In the genomic region with DNA sequence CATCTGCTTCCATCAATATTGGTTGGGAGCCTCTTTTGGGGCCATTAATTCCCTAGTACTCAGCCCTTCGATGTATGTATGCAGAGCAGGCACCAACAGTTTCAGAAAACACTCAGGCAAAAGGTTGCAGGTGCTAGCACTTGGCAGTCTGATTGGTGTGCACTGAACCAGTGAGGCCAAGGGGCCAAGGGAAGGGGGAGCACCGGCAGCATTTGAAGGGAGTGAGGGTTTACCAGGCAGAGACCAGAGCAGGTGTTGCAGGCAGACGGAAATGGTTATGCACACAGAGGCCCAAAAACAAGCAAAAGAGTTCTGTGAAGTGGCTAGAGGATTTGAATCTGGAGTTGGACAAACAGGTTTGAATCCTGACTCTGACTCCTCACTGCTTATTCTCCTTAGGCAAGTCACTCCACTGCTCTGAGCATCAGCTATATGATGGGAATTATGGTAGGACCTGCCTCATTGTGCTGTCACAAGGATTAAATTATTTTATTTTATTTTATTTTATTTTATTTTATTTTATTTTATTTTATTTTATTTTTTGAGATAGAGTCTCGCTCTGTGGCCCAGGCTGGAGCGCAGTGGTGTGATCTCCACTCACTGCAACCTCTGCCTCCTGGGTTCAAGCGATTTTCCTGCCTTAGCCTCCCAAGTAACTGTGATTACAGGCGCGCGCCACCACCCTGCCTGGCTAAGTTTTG, we compare ENCODE assay signal across 1 cellular context.
TF ChIP-seq lines count a peak whose summit lies in the region.

No MANE protein-coding gene starts in this region.

TF ChIP-seq in HepG2, 621 proteins besides CTCF, POLR2A, EP300 and RAD21 (continued from another document and continues in another):
- TF ChIP-seq, protein P1, sequence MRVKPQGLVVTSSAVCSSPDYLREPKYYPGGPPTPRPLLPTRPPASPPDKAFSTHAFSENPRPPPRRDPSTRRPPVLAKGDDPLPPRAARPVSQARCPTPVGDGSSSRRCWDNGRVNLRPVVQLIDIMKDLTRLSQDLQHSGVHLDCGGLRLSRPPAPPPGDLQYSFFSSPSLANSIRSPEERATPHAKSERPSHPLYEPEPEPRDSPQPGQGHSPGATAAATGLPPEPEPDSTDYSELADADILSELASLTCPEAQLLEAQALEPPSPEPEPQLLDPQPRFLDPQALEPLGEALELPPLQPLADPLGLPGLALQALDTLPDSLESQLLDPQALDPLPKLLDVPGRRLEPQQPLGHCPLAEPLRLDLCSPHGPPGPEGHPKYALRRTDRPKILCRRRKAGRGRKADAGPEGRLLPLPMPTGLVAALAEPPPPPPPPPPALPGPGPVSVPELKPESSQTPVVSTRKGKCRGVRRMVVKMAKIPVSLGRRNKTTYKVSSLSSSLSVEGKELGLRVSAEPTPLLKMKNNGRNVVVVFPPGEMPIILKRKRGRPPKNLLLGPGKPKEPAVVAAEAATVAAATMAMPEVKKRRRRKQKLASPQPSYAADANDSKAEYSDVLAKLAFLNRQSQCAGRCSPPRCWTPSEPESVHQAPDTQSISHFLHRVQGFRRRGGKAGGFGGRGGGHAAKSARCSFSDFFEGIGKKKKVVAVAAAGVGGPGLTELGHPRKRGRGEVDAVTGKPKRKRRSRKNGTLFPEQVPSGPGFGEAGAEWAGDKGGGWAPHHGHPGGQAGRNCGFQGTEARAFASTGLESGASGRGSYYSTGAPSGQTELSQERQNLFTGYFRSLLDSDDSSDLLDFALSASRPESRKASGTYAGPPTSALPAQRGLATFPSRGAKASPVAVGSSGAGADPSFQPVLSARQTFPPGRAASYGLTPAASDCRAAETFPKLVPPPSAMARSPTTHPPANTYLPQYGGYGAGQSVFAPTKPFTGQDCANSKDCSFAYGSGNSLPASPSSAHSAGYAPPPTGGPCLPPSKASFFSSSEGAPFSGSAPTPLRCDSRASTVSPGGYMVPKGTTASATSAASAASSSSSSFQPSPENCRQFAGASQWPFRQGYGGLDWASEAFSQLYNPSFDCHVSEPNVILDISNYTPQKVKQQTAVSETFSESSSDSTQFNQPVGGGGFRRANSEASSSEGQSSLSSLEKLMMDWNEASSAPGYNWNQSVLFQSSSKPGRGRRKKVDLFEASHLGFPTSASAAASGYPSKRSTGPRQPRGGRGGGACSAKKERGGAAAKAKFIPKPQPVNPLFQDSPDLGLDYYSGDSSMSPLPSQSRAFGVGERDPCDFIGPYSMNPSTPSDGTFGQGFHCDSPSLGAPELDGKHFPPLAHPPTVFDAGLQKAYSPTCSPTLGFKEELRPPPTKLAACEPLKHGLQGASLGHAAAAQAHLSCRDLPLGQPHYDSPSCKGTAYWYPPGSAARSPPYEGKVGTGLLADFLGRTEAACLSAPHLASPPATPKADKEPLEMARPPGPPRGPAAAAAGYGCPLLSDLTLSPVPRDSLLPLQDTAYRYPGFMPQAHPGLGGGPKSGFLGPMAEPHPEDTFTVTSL (CRISPR knock-in tag; IDR thresholded peaks at IDR 0.05; ENCODE audit: borderline replicate concordance) = no peak; the same call in 1 of the 2 replicates
- TF ChIP-seq YEATS2 (CRISPR knock-in tag; IDR thresholded peaks at IDR 0.05; ENCODE audit: borderline replicate concordance) (no peak), FOXP1 (IDR thresholded peaks at IDR 0.05) (no peak), FOXP1 (CRISPR knock-in tag; IDR thresholded peaks at IDR 0.05) (peak; percentile 40; the same call in 1 of the 2 replicates), HNF4A (CRISPR knock-in tag; IDR thresholded peaks at IDR 0.05) (no peak), GZF1 (CRISPR knock-in tag; IDR thresholded peaks at IDR 0.05) (no peak), DR1 (CRISPR knock-in tag; IDR thresholded peaks at IDR 0.05) (no peak), EED (CRISPR knock-in tag; IDR thresholded peaks at IDR 0.05) (no peak), KLF9 (CRISPR knock-in tag; IDR thresholded peaks at IDR 0.05; ENCODE audit: low read depth) (no peak), ZNF292 (CRISPR knock-in tag; IDR thresholded peaks at IDR 0.05; ENCODE audit: borderline replicate concordance, low read depth) (peak; percentile 87), PRPF4 (IDR thresholded peaks at IDR 0.05; ENCODE audit: low read depth, low read length, poor library complexity, severe bottlenecking) (no peak), ARHGAP35 (CRISPR knock-in tag; IDR thresholded peaks at IDR 0.05; ENCODE audit: borderline replicate concordance) (no peak), TRIM24 (CRISPR knock-in tag; IDR thresholded peaks at IDR 0.05) (no peak), RBM39 (IDR thresholded peaks at IDR 0.05; ENCODE audit: low read depth, low read length, poor library complexity, severe bottlenecking) (no peak), ZNF713 (CRISPR knock-in tag; IDR thresholded peaks at IDR 0.05) (no peak), ZFAT (CRISPR knock-in tag; conservative IDR thresholded peaks at IDR 0.05) (no peak), ZNF460 (CRISPR knock-in tag; IDR thresholded peaks at IDR 0.05; ENCODE audit: borderline replicate concordance) (0 out of 2 replicates have a peak, but pooled peaks have one; percentile 17), GFI1 (CRISPR knock-in tag; IDR thresholded peaks at IDR 0.05; ENCODE audit: borderline replicate concordance) (no peak), ZNF780A (CRISPR knock-in tag; IDR thresholded peaks at IDR 0.05) (no peak), HIVEP1 (CRISPR knock-in tag; IDR thresholded peaks at IDR 0.05) (no peak), ISX (CRISPR knock-in tag; conservative IDR thresholded peaks at IDR 0.05) (no peak), NFE2L2 (IDR thresholded peaks at IDR 0.05; ENCODE audit: low read length) (no peak), ZFP90 (CRISPR knock-in tag; IDR thresholded peaks at IDR 0.05; ENCODE audit: borderline replicate concordance) (no peak), ZNF441 (CRISPR knock-in tag; IDR thresholded peaks at IDR 0.05; ENCODE audit: borderline replicate concordance) (no peak; the same call in 1 of the 2 replicates), SAFB2 (CRISPR knock-in tag; IDR thresholded peaks at IDR 0.05; ENCODE audit: borderline replicate concordance, low read depth) (no peak), NFYB (CRISPR knock-in tag; IDR thresholded peaks at IDR 0.05) (no peak), RFXANK (CRISPR knock-in tag; IDR thresholded peaks at IDR 0.05) (no peak), CHCHD3 (CRISPR knock-in tag; IDR thresholded peaks at IDR 0.05) (no peak), EHMT2 (IDR thresholded peaks at IDR 0.05; ENCODE audit: borderline replicate concordance, low read depth, low read length) (no peak), TEAD3 (CRISPR knock-in tag; optimal IDR thresholded peaks at IDR 0.05; ENCODE audit: borderline replicate concordance) (peak; percentile 35), PAWR (CRISPR knock-in tag; IDR thresholded peaks at IDR 0.05; ENCODE audit: borderline replicate concordance) (no peak), LCORL (IDR thresholded peaks at IDR 0.05) (no peak), LCORL (CRISPR knock-in tag; IDR thresholded peaks at IDR 0.05) (no peak), RCOR2 (CRISPR knock-in tag; IDR thresholded peaks at IDR 0.05) (peak; percentile 38; the same call in 1 of the 2 replicates), CCDC6 (CRISPR knock-in tag; IDR thresholded peaks at IDR 0.05) (no peak)
- TF ChIP-seq, protein P2, sequence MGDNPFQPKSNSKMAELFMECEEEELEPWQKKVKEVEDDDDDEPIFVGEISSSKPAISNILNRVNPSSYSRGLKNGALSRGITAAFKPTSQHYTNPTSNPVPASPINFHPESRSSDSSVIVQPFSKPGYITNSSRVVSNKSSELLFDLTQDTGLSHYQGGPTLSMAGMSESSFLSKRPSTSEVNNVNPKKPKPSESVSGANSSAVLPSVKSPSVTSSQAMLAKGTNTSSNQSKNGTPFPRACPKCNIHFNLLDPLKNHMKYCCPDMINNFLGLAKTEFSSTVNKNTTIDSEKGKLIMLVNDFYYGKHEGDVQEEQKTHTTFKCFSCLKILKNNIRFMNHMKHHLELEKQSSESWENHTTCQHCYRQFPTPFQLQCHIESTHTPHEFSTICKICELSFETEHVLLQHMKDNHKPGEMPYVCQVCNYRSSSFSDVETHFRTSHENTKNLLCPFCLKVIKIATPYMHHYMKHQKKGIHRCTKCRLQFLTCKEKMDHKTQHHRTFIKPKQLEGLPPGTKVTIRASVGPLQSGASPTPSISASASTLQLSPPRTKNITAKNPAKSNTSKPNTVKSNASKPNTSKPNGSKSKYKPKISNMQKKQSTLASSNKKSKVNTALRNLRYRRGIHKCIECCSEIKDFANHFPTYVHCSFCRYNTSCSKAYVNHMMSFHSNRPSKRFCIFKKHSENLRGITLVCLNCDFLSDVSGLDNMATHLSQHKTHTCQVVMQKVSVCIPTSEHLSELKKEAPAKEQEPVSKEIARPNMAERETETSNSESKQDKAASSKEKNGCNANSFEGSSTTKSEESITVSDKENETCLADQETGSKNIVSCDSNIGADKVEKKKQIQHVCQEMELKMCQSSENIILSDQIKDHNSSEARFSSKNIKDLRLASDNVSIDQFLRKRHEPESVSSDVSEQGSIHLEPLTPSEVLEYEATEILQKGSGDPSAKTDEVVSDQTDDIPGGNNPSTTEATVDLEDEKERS (CRISPR knock-in tag; IDR thresholded peaks at IDR 0.05) = no peak
- TF ChIP-seq, protein P3, sequence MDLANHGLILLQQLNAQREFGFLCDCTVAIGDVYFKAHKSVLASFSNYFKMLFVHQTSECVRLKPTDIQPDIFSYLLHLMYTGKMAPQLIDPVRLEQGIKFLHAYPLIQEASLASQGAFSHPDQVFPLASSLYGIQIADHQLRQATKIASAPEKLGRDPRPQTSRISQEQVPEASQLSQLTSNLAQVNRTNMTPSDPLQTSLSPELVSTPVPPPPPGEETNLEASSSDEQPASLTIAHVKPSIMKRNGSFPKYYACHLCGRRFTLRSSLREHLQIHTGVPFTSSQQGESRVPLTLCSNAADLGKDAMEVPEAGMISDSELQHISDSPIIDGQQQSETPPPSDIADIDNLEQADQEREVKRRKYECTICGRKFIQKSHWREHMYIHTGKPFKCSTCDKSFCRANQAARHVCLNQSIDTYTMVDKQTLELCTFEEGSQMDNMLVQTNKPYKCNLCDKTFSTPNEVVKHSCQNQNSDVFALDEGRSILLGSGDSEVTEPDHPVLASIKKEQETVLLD (CRISPR knock-in tag; IDR thresholded peaks at IDR 0.05; ENCODE audit: low read depth) = no peak
- TF ChIP-seq, protein P4, sequence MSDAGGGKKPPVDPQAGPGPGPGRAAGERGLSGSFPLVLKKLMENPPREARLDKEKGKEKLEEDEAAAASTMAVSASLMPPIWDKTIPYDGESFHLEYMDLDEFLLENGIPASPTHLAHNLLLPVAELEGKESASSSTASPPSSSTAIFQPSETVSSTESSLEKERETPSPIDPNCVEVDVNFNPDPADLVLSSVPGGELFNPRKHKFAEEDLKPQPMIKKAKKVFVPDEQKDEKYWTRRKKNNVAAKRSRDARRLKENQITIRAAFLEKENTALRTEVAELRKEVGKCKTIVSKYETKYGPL (CRISPR knock-in tag; IDR thresholded peaks at IDR 0.05) = no peak
- TF ChIP-seq, protein P5, sequence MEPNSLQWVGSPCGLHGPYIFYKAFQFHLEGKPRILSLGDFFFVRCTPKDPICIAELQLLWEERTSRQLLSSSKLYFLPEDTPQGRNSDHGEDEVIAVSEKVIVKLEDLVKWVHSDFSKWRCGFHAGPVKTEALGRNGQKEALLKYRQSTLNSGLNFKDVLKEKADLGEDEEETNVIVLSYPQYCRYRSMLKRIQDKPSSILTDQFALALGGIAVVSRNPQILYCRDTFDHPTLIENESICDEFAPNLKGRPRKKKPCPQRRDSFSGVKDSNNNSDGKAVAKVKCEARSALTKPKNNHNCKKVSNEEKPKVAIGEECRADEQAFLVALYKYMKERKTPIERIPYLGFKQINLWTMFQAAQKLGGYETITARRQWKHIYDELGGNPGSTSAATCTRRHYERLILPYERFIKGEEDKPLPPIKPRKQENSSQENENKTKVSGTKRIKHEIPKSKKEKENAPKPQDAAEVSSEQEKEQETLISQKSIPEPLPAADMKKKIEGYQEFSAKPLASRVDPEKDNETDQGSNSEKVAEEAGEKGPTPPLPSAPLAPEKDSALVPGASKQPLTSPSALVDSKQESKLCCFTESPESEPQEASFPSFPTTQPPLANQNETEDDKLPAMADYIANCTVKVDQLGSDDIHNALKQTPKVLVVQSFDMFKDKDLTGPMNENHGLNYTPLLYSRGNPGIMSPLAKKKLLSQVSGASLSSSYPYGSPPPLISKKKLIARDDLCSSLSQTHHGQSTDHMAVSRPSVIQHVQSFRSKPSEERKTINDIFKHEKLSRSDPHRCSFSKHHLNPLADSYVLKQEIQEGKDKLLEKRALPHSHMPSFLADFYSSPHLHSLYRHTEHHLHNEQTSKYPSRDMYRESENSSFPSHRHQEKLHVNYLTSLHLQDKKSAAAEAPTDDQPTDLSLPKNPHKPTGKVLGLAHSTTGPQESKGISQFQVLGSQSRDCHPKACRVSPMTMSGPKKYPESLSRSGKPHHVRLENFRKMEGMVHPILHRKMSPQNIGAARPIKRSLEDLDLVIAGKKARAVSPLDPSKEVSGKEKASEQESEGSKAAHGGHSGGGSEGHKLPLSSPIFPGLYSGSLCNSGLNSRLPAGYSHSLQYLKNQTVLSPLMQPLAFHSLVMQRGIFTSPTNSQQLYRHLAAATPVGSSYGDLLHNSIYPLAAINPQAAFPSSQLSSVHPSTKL (CRISPR knock-in tag; IDR thresholded peaks at IDR 0.05) = peak; percentile 66
- TF ChIP-seq, protein P6, sequence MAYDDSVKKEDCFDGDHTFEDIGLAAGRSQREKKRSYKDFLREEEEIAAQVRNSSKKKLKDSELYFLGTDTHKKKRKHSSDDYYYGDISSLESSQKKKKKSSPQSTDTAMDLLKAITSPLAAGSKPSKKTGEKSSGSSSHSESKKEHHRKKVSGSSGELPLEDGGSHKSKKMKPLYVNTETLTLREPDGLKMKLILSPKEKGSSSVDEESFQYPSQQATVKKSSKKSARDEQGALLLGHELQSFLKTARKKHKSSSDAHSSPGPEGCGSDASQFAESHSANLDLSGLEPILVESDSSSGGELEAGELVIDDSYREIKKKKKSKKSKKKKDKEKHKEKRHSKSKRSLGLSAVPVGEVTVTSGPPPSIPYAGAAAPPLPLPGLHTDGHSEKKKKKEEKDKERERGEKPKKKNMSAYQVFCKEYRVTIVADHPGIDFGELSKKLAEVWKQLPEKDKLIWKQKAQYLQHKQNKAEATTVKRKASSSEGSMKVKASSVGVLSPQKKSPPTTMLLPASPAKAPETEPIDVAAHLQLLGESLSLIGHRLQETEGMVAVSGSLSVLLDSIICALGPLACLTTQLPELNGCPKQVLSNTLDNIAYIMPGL (CRISPR knock-in tag; IDR thresholded peaks at IDR 0.05; ENCODE audit: borderline replicate concordance in 1 of 2, low read depth in 1 of 2) = 0 out of 4 replicates have a peak, but pooled peaks of 1 of the 2 experiments have one; percentile 24
- TF ChIP-seq, protein P7, sequence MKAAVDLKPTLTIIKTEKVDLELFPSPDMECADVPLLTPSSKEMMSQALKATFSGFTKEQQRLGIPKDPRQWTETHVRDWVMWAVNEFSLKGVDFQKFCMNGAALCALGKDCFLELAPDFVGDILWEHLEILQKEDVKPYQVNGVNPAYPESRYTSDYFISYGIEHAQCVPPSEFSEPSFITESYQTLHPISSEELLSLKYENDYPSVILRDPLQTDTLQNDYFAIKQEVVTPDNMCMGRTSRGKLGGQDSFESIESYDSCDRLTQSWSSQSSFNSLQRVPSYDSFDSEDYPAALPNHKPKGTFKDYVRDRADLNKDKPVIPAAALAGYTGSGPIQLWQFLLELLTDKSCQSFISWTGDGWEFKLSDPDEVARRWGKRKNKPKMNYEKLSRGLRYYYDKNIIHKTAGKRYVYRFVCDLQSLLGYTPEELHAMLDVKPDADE (CRISPR knock-in tag; IDR thresholded peaks at IDR 0.05) = no peak
- TF ChIP-seq, protein P8, sequence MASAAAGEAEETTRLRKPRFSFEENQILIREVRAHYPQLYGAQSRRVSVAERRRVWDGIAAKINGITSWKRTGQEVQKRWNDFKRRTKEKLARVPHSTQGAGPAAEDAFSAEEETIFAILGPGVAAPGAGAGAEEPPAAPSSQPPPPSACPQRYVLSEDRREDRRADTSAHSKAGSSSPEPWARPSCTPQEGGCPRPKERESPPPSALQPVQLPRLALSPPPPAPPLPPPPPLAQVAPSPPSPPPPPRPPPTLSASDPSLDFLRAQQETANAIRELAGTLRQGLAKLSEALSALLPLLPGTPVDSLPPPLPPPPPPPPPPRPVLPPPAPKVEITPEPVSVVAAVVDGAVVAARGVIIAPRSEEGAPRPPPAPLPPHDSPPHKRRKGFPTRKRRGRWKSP (CRISPR knock-in tag; IDR thresholded peaks at IDR 0.05) = no peak
